ENCODE assay signal across 8 cellular contexts in the genomic region with DNA sequence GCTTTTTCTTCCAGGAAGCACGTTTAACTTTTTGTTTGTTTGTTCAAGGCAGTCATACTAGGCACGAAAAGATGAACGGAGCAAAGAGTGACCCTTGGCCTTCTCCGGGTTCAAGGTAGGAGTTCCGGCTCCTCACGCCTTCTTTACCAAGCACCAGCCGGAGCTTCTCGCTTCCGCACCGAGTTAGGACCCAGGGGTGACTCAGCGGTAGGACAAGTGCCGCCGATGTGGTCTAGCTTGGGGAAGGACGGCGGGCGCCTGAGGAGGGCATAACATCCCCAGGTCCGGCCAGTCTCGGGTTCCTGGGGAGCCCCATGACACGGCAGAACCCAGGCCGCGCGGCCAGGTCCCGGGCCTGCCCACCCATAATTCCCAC. TPM values are rescaled to one million over a fixed set of nuclear protein-coding genes. Genes with fewer than 3 reads are reported as not detected.
DNase-seq lines count a peak whose midpoint lies in the region; ATAC-seq and TF ChIP-seq lines count a peak whose summit lies in the region.

No MANE protein-coding gene starts in this region.

- no peaks in the 10 kb centered on the region for H3K27me3 ChIP-seq in right atrium auricular region

- H3K4me3 ChIP-seq in right atrium auricular region = peak overlapping the region; percentile 90 to 92
- peak overlapping the region; percentile 95 for H3K4me3 ChIP-seq in skeletal muscle cell (ENCODE audit: low read depth, low read length)

- peaks cover 18 to 24% of the 10 kb centered on the region in 2 donors for H3K36me3 Mint-ChIP-seq in activated naive CD4-positive, alpha-beta T cell treated with anti-CD3 and anti-CD28 coated beads, Interleukin-2, amount 50 U/mL, for 72 hours

- H3K27ac Mint-ChIP-seq in activated naive CD4-positive, alpha-beta T cell treated with anti-CD3 and anti-CD28 coated beads, Interleukin-2, amount 50 U/mL, for 72 hours = peak overlapping the region; percentile 92 to 94

- H3K27ac ChIP-seq in right atrium auricular region = peak overlapping the region; percentile 75 to 81

- no peaks in the 10 kb centered on the region for H3K9me3 ChIP-seq in right atrium auricular region

- TF ChIP-seq CTCF in right atrium auricular region (IDR thresholded peaks at IDR 0.05) = no peak

- H3K9me3 Mint-ChIP-seq in activated naive CD4-positive, alpha-beta T cell treated with anti-CD3 and anti-CD28 coated beads, Interleukin-2, amount 50 U/mL, for 72 hours = no peaks in the 10 kb centered on the region

- DNase-seq in A172 (ENCODE audit: low spot score) = peak; percentile 32
- peak; percentile 60 to 83 for DNase-seq in activated naive CD4-positive, alpha-beta T cell treated with anti-CD3 and anti-CD28 coated beads, Interleukin-2, amount 50 U/mL, for 72 hours (ENCODE audit: low spot score in 2 of 2)
- DNase-seq in right atrium auricular region (ENCODE audit: low spot score) = no peak
- no peak for DNase-seq in skeletal muscle cell (ENCODE audit: low read depth)
- DNase-seq in pons (ENCODE audit: low spot score) = no peak

- peaks cover 0 to 33% of the 10 kb centered on the region in 2 donors for H3K4me1 ChIP-seq in right atrium auricular region

- ATAC-seq in GM18517 (IDR thresholded peaks at IDR 0.05; ENCODE audit: unreplicated experiment) (peak; percentile 9), HG03066 (IDR thresholded peaks at IDR 0.05; ENCODE audit: low read depth, unreplicated experiment) (peak; percentile 16)
- peak; percentile 46 to 72 for ATAC-seq in activated naive CD4-positive, alpha-beta T cell treated with anti-CD3 and anti-CD28 coated beads, Interleukin-2, amount 50 U/mL, for 72 hours

- H3K36me3 ChIP-seq in right atrium auricular region = peaks cover 6% of the 10 kb centered on the region

TF ChIP-seq in PFSK-1, 5 proteins besides CTCF, POLR2A, EP300 and RAD21:
- TF ChIP-seq SIN3A (IDR thresholded peaks at IDR 0.05; ENCODE audit: borderline replicate concordance, insufficient read depth, low read length) (0 out of 2 replicates have a peak, but pooled peaks have one; percentile 28), POLR2AphosphoS5 (IDR thresholded peaks at IDR 0.05; ENCODE audit: low read depth, low read length) (no peak)

RNA-seq across cellular contexts. Expression of a gene that starts 0.4 kb away (rescaled TPM):
- 142 and 190 TPM in 2 replicates for total RNA-seq in A172 (2014; rRNA removed; shearing (Covaris generic))
- 141 TPM for polyA plus RNA-seq in PFSK-1 (2012; ENCODE audit: insufficient read length, low read depth)
- 100 to 1,000 TPM; 185 to 189 TPM for total RNA-seq in activated naive CD4-positive, alpha-beta T cell treated with anti-CD3 and anti-CD28 coated beads, Interleukin-2, amount 50 U/mL, for 72 hours
- 10 to 100 TPM; 19.8 to 27.6 TPM for total RNA-seq in right atrium auricular region

RNA-seq across cellular contexts. Expression of a gene that starts 28.2 kb away (rescaled TPM):
- 15.9 and 22.7 TPM in 2 replicates for total RNA-seq in A172 (2014; rRNA removed; shearing (Covaris generic))
- 6.4 TPM for polyA plus RNA-seq in PFSK-1 (2012; ENCODE audit: insufficient read length, low read depth)
- 1 to 10 TPM; 1.5 to 1.8 TPM for total RNA-seq in activated naive CD4-positive, alpha-beta T cell treated with anti-CD3 and anti-CD28 coated beads, Interleukin-2, amount 50 U/mL, for 72 hours
- total RNA-seq in right atrium auricular region = 100 to 1,000 TPM; 114 to 120 TPM

RNA-seq across cellular contexts. Expression of a gene that starts 40.5 kb away (rescaled TPM):
- total RNA-seq in A172 (2014; rRNA removed; shearing (Covaris generic)) = 0.24 TPM in 1 of 2 replicates, not detected in the other
- polyA plus RNA-seq in PFSK-1 (2012; ENCODE audit: insufficient read length, low read depth) = 0.10 TPM
- under 1 TPM in 1 of 2 donors, not detected in 1; 0.09 TPM for total RNA-seq in activated naive CD4-positive, alpha-beta T cell treated with anti-CD3 and anti-CD28 coated beads, Interleukin-2, amount 50 U/mL, for 72 hours
- 1 to 10 TPM; 4.7 to 9.6 TPM for total RNA-seq in right atrium auricular region

RNA-seq across cellular contexts. Expression of a gene that starts 57.8 kb away (rescaled TPM):
- total RNA-seq in A172 (2014; rRNA removed; shearing (Covaris generic)) = 3.0 and 5.4 TPM in 2 replicates
- 11.5 TPM for polyA plus RNA-seq in PFSK-1 (2012; ENCODE audit: insufficient read length, low read depth)
- 10 to 100 TPM; 11.5 to 21.9 TPM for total RNA-seq in activated naive CD4-positive, alpha-beta T cell treated with anti-CD3 and anti-CD28 coated beads, Interleukin-2, amount 50 U/mL, for 72 hours
- 1 to 10 TPM; 2.4 to 3.5 TPM for total RNA-seq in right atrium auricular region

Comparison
In these comparisons a context has a peak if more than half of its experiments do, and no peak if none do; other contexts are left out.
1. DNase-seq: peak in A172 (single experiment) and activated naive CD4-positive, alpha-beta T cell treated with anti-CD3 and anti-CD28 coated beads, Interleukin-2, amount 50 U/mL, for 72 hours (2 of 2); none in right atrium auricular region (single experiment), skeletal muscle cell (single experiment) and pons (single experiment).
2. ATAC-seq: peak in every context shown above with its lines; median percentile 59 in activated naive CD4-positive, alpha-beta T cell treated with anti-CD3 and anti-CD28 coated beads, Interleukin-2, amount 50 U/mL, for 72 hours; 16 in HG03066; 9 in GM18517.